In genomic region chr15:74825895-74826294, GRCh38 we compare ENCODE assay signal across 1 cellular context.
TF ChIP-seq lines count a peak whose summit lies in the region.

No MANE protein-coding gene starts in this region.

TF ChIP-seq in HepG2, 621 proteins besides CTCF, POLR2A, EP300 and RAD21:
- no peak for TF ChIP-seq NR2F2 (IDR thresholded peaks at IDR 0.05; ENCODE audit: borderline replicate concordance, low read depth)
- no peak for TF ChIP-seq TBL1XR1 (IDR thresholded peaks at IDR 0.05; ENCODE audit: borderline replicate concordance, low read length, partially characterized antibody)
- TF ChIP-seq HOMEZ (CRISPR knock-in tag; IDR thresholded peaks at IDR 0.05; ENCODE audit: low read depth): no peak
- TF ChIP-seq RFX1 (IDR thresholded peaks at IDR 0.05): no peak
- no peak for TF ChIP-seq ZNF563 (CRISPR knock-in tag; IDR thresholded peaks at IDR 0.05)
- no peak for TF ChIP-seq ZNF33A (CRISPR knock-in tag; IDR thresholded peaks at IDR 0.05; ENCODE audit: borderline replicate concordance)
- TF ChIP-seq HOXA7 (CRISPR knock-in tag; IDR thresholded peaks at IDR 0.05): no peak
- TF ChIP-seq PAF1 (CRISPR knock-in tag; IDR thresholded peaks at IDR 0.05): no peak
- TF ChIP-seq SOX6 (IDR thresholded peaks at IDR 0.05): no peak
- TF ChIP-seq SOX6 (CRISPR knock-in tag; IDR thresholded peaks at IDR 0.05): no peak
- TF ChIP-seq HES4 (CRISPR knock-in tag; IDR thresholded peaks at IDR 0.05; ENCODE audit: borderline replicate concordance): no peak
- no peak for TF ChIP-seq ZNF510 (CRISPR knock-in tag; IDR thresholded peaks at IDR 0.05; ENCODE audit: low read depth)
- TF ChIP-seq ADNP (CRISPR knock-in tag; IDR thresholded peaks at IDR 0.05): no peak
